Comparison of ENCODE assay signal across 8 cellular contexts in genomic region chr12:102406033-102406584, GRCh38.
DNase-seq lines count a peak whose midpoint lies in the region; ATAC-seq and TF ChIP-seq lines count a peak whose summit lies in the region.

No MANE protein-coding gene starts in this region.

- peak; percentile 68 for ATAC-seq in GM21381 (IDR thresholded peaks at IDR 0.05; ENCODE audit: unreplicated experiment)
- no peak for ATAC-seq in activated naive CD4-positive, alpha-beta T cell treated with anti-CD3 and anti-CD28 coated beads, Interleukin-2, amount 50 U/mL, for 72 hours

- peaks cover 5% of the 10 kb centered on the region in 2 donors for H3K9me3 Mint-ChIP-seq in activated naive CD4-positive, alpha-beta T cell treated with anti-CD3 and anti-CD28 coated beads, Interleukin-2, amount 50 U/mL, for 72 hours

- H3K27ac Mint-ChIP-seq in activated naive CD4-positive, alpha-beta T cell treated with anti-CD3 and anti-CD28 coated beads, Interleukin-2, amount 50 U/mL, for 72 hours, result no peak overlapping the region

- H3K27ac ChIP-seq in dorsolateral prefrontal cortex, result peak overlapping the region in 3 of 59 donors; percentile 20 to 46 (median 24)

- H3K4me3 ChIP-seq in dorsolateral prefrontal cortex, result peak overlapping the region in 2 of 59 donors; percentile 13 to 19

- TF ChIP-seq CTCF in dorsolateral prefrontal cortex (IDR thresholded peaks at IDR 0.05 in 54 of 56, conservative IDR thresholded peaks at IDR 0.05 in 2 of 56; ENCODE audit: low read depth in 1 of 56, partially characterized antibody in 56 of 56) (no peak), GM20000 (IDR thresholded peaks at IDR 0.05; ENCODE audit: extremely low read depth, missing control alignments) (no peak)

- H3K36me3 Mint-ChIP-seq in activated naive CD4-positive, alpha-beta T cell treated with anti-CD3 and anti-CD28 coated beads, Interleukin-2, amount 50 U/mL, for 72 hours, result no peaks in the 10 kb centered on the region

- H3K27me3 ChIP-seq in dorsolateral prefrontal cortex, result peaks cover 0 to 3% (median 0%) of the 10 kb centered on the region in 45 donors

- DNase-seq in NCI-H1930 (lab: John Stamatoyannopoulos, UW), result peak; percentile 52 to 53
- peak in 9 of 10 donors; percentile 5 to 78 (median 54) for DNase-seq in dorsolateral prefrontal cortex
- peak; percentile 44 for DNase-seq in retina
- no peak for DNase-seq in GM20000 (ENCODE audit: low spot score)
- no peak for DNase-seq in OCI-M2 (lab: John Stamatoyannopoulos, UW; ENCODE audit: unreplicated experiment)
- no peak for DNase-seq in activated naive CD4-positive, alpha-beta T cell treated with anti-CD3 and anti-CD28 coated beads, Interleukin-2, amount 50 U/mL, for 72 hours (ENCODE audit: low spot score in 2 of 2)
- no peak for DNase-seq in NCI-H226

- intact Hi-C loops in dorsolateral prefrontal cortex (cut with DNase I), result no loop called here

Comparison
In these comparisons a context has a peak if more than half of its experiments do, and no peak if none do; other contexts are left out.
1. DNase-seq: peak in NCI-H1930 (2 of 2), dorsolateral prefrontal cortex (9 of 10) and retina (single experiment); none in GM20000 (single experiment), OCI-M2 (single experiment), activated naive CD4-positive, alpha-beta T cell treated with anti-CD3 and anti-CD28 coated beads, Interleukin-2, amount 50 U/mL, for 72 hours (0 of 2) and NCI-H226 (single experiment).